In the genomic region with DNA sequence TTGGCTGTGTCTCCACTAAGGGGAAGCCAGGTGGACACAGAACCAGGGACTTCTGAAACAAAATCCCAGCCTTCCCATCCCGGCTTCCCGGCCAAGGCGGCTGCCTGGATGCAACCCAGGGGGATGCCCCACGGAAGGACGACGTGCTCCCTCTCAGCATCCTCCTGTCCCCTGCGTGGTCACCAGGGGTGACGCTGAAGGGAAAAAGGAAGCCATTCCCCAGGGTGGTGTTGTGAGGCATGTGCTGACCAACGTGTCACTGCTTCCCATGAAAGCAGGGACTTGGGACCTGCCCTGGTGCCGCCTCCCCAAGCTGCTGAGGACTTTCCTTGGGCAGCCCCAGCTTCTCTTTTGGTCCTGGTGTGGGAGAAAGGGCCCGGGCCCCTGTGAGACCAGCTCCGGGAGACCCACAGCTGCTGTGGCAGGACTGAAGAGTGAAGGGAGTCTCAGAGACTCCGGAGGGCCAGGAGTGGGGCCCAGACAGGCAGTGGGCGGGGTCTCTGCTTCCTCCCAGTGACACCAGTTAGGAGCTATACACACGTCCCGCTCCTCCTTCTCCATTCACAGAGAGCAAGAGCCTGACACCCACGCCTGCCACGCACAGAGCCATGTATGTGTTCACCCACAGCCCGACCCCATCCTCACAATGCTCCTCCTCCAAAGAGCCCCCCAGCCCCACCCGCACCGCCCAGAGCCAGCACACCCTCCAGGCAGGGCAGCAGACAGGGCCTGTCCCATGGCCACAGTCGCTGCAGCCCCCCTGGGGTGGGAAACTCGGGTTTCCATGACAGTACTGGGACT, we compare ENCODE assay signal across 1 cellular context.
TF ChIP-seq lines count a peak whose summit lies in the region.

No MANE protein-coding gene starts in this region.

TF ChIP-seq in HEK293, 187 proteins besides CTCF, POLR2A, EP300 and RAD21 (continued from another document):
- TF ChIP-seq, protein P1, sequence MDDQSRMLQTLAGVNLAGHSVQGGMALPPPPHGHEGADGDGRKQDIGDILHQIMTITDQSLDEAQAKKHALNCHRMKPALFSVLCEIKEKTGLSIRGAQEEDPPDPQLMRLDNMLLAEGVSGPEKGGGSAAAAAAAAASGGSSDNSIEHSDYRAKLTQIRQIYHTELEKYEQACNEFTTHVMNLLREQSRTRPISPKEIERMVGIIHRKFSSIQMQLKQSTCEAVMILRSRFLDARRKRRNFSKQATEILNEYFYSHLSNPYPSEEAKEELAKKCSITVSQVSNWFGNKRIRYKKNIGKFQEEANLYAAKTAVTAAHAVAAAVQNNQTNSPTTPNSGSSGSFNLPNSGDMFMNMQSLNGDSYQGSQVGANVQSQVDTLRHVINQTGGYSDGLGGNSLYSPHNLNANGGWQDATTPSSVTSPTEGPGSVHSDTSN (CRISPR knock-in tag; IDR thresholded peaks at IDR 0.05), result no peak
- TF ChIP-seq SP7 (tag by site-specific recombination; IDR thresholded peaks at IDR 0.05) (no peak), SP3 (tag by site-specific recombination; IDR thresholded peaks at IDR 0.05) (peak; percentile 68; the same call in 1 of the 2 replicates), ZNF175 (tag by site-specific recombination; IDR thresholded peaks at IDR 0.05) (no peak), ZFP41 (tag by site-specific recombination; IDR thresholded peaks at IDR 0.05; ENCODE audit: borderline replicate concordance) (no peak), ZNF670 (tag by site-specific recombination; IDR thresholded peaks at IDR 0.05; ENCODE audit: low read depth) (no peak), ZNF488 (tag by site-specific recombination; IDR thresholded peaks at IDR 0.05) (no peak), OSR2 (tag by site-specific recombination; IDR thresholded peaks at IDR 0.05) (no peak), FEZF1 (tag by site-specific recombination; IDR thresholded peaks at IDR 0.05) (no peak), ZNF707 (tag by site-specific recombination; IDR thresholded peaks at IDR 0.05) (no peak), ZNF514 (tag by site-specific recombination; IDR thresholded peaks at IDR 0.05) (no peak), KLF10 (tag by site-specific recombination; IDR thresholded peaks at IDR 0.05) (no peak), ZNF76 (tag by site-specific recombination; IDR thresholded peaks at IDR 0.05; ENCODE audit: borderline replicate concordance, low read depth) (0 out of 2 replicates have a peak, but pooled peaks have one; percentile 67), ZNF423 (tag by site-specific recombination; IDR thresholded peaks at IDR 0.05) (peak; percentile 53), ZBTB1 (tag by site-specific recombination; IDR thresholded peaks at IDR 0.05) (no peak), ZBTB17 (tag by site-specific recombination; IDR thresholded peaks at IDR 0.05) (peak; percentile 42; the same call in 1 of the 2 replicates), KLF8 (tag by site-specific recombination; IDR thresholded peaks at IDR 0.05) (peak; percentile 45; the same call in 1 of the 2 replicates), ZNF677 (tag by site-specific recombination; IDR thresholded peaks at IDR 0.05) (no peak), ZNF211 (tag by site-specific recombination; IDR thresholded peaks at IDR 0.05; ENCODE audit: low read depth) (no peak), ZNF548 (tag by site-specific recombination; IDR thresholded peaks at IDR 0.05) (no peak), ZFHX2 (tag by site-specific recombination; conservative IDR thresholded peaks at IDR 0.05) (peak; percentile 91), YY1 (tag by site-specific recombination; IDR thresholded peaks at IDR 0.05) (no peak), ZBTB20 (tag by site-specific recombination; IDR thresholded peaks at IDR 0.05) (no peak), ZNF777 (tag by site-specific recombination; IDR thresholded peaks at IDR 0.05; ENCODE audit: borderline replicate concordance) (no peak), ZNF391 (tag by site-specific recombination; IDR thresholded peaks at IDR 0.05; ENCODE audit: borderline replicate concordance, low read depth) (no peak), EGR2 (tag by site-specific recombination; IDR thresholded peaks at IDR 0.05; ENCODE audit: low read depth) (peak; percentile 81), ZNF366 (tag by site-specific recombination; conservative IDR thresholded peaks at IDR 0.05) (no peak), ZSCAN5A (tag by site-specific recombination; IDR thresholded peaks at IDR 0.05) (no peak), ZNF335 (tag by site-specific recombination; conservative IDR thresholded peaks at IDR 0.05) (peak; percentile 49), ZNF248 (tag by site-specific recombination; IDR thresholded peaks at IDR 0.05) (no peak), ZNF138 (tag by site-specific recombination; IDR thresholded peaks at IDR 0.05; ENCODE audit: borderline replicate concordance) (no peak), KLF7 (tag by site-specific recombination; IDR thresholded peaks at IDR 0.05; ENCODE audit: borderline replicate concordance) (no peak), ZNF274 (IDR thresholded peaks at IDR 0.05; ENCODE audit: low read length) (no peak), ZNF274 (tag by site-specific recombination; IDR thresholded peaks at IDR 0.05; ENCODE audit: borderline replicate concordance) (no peak), ZNF626 (tag by site-specific recombination; IDR thresholded peaks at IDR 0.05) (no peak), PATZ1 (tag by site-specific recombination; IDR thresholded peaks at IDR 0.05) (no peak; the same call in 1 of the 2 replicates), ZNF132 (tag by site-specific recombination; IDR thresholded peaks at IDR 0.05; ENCODE audit: borderline replicate concordance) (no peak), ZXDB (tag by site-specific recombination; IDR thresholded peaks at IDR 0.05) (no peak)
- TF ChIP-seq, protein P2, sequence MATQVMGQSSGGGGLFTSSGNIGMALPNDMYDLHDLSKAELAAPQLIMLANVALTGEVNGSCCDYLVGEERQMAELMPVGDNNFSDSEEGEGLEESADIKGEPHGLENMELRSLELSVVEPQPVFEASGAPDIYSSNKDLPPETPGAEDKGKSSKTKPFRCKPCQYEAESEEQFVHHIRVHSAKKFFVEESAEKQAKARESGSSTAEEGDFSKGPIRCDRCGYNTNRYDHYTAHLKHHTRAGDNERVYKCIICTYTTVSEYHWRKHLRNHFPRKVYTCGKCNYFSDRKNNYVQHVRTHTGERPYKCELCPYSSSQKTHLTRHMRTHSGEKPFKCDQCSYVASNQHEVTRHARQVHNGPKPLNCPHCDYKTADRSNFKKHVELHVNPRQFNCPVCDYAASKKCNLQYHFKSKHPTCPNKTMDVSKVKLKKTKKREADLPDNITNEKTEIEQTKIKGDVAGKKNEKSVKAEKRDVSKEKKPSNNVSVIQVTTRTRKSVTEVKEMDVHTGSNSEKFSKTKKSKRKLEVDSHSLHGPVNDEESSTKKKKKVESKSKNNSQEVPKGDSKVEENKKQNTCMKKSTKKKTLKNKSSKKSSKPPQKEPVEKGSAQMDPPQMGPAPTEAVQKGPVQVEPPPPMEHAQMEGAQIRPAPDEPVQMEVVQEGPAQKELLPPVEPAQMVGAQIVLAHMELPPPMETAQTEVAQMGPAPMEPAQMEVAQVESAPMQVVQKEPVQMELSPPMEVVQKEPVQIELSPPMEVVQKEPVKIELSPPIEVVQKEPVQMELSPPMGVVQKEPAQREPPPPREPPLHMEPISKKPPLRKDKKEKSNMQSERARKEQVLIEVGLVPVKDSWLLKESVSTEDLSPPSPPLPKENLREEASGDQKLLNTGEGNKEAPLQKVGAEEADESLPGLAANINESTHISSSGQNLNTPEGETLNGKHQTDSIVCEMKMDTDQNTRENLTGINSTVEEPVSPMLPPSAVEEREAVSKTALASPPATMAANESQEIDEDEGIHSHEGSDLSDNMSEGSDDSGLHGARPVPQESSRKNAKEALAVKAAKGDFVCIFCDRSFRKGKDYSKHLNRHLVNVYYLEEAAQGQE (tag by site-specific recombination; IDR thresholded peaks at IDR 0.05), result no peak
- TF ChIP-seq, protein P3, sequence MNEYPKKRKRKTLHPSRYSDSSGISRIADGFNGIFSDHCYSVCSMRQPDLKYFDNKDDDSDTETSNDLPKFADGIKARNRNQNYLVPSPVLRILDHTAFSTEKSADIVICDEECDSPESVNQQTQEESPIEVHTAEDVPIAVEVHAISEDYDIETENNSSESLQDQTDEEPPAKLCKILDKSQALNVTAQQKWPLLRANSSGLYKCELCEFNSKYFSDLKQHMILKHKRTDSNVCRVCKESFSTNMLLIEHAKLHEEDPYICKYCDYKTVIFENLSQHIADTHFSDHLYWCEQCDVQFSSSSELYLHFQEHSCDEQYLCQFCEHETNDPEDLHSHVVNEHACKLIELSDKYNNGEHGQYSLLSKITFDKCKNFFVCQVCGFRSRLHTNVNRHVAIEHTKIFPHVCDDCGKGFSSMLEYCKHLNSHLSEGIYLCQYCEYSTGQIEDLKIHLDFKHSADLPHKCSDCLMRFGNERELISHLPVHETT (tag by site-specific recombination; IDR thresholded peaks at IDR 0.05), result no peak
- TF ChIP-seq, protein P4, sequence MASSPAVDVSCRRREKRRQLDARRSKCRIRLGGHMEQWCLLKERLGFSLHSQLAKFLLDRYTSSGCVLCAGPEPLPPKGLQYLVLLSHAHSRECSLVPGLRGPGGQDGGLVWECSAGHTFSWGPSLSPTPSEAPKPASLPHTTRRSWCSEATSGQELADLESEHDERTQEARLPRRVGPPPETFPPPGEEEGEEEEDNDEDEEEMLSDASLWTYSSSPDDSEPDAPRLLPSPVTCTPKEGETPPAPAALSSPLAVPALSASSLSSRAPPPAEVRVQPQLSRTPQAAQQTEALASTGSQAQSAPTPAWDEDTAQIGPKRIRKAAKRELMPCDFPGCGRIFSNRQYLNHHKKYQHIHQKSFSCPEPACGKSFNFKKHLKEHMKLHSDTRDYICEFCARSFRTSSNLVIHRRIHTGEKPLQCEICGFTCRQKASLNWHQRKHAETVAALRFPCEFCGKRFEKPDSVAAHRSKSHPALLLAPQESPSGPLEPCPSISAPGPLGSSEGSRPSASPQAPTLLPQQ (tag by site-specific recombination; IDR thresholded peaks at IDR 0.05), result peak; percentile 95
